Comparison of ENCODE assay signal across 34 cellular contexts in genomic region chr2:47262657-47263056, GRCh38.
"Had no signal": no experiment of that assay in that cellular context is flagged by ENCODE, and none has a peak within 500 bp of the region (broad histone marks: within the 10 kb centered on the region; RNA-seq: fewer than 3 reads in every experiment).

No MANE protein-coding gene starts in this region.

- H3K27me3 ChIP-seq: adrenal gland, body of pancreas, brain microvascular endothelial cell, breast epithelium had no signal

- H3K9me3 ChIP-seq: adrenal gland, body of pancreas, breast epithelium had no signal

- H3K4me3 ChIP-seq: adrenal gland, body of pancreas, breast epithelium had no signal

- DNase-seq: activated B cell treated with CpG ODN at 0.5 μM for 24 hours; activated CD4-positive, alpha-beta memory T cell treated with anti-CD3 and anti-CD28 coated beads for 36 hours; activated CD4-positive, alpha-beta T cell treated with anti-CD3 and anti-CD28 coated beads for 4 hours; activated CD4-positive, alpha-beta T cell treated with anti-CD3 and anti-CD28 coated beads, Interleukin-2, amount 10 ng/mL, durations not matched to agents 24 days and 14 days; activated CD4-positive, alpha-beta T cell treated with anti-CD3 and anti-CD28 coated beads, Interleukin-2, amount 50 U/mL, for 1 hour; activated CD4-positive, alpha-beta T cell treated with anti-CD3 and anti-CD28 coated beads, Interleukin-2, amount 50 U/mL, for 4 hours; activated CD4-positive, CD25-positive, alpha-beta regulatory T cell treated with anti-CD3 and anti-CD28 coated beads, Interleukin-2, amount 50 U/mL, for 72 hours; activated CD8-positive, alpha-beta memory T cell treated with anti-CD3 and anti-CD28 coated beads, Interleukin-2, amount 50 U/mL, for 4 hours; activated CD8-positive, alpha-beta T cell treated with anti-CD3 and anti-CD28 coated beads for 36 hours; activated effector memory CD4-positive, alpha-beta T cell treated with anti-CD3 and anti-CD28 coated beads, Interleukin-2, amount 50 U/mL, for 16 hours; activated gamma-delta T cell treated with Interleukin-2 at 50 U/mL for 16 hours; activated naive CD4-positive, alpha-beta T cell; activated naive CD4-positive, alpha-beta T cell treated with anti-CD3 and anti-CD28 coated beads for 36 hours; activated naive CD4-positive, alpha-beta T cell treated with anti-CD3 and anti-CD28 coated beads, Interleukin-2, amount 50 U/mL, for 16 hours; activated naive CD8-positive, alpha-beta T cell treated with anti-CD3 and anti-CD28 coated beads for 36 hours; activated T-cell treated with anti-CD3 and anti-CD28 coated beads for 4 hours; activated T-cell treated with anti-CD3 and anti-CD28 coated beads, Interleukin-2, amount 50 U/mL, for 1 hour; activated T-cell treated with anti-CD3 and anti-CD28 coated beads, Interleukin-2, amount 50 U/mL, for 4 hours; activated T-cell treated with anti-CD3 and anti-CD28 coated beads, Interleukin-2, amount 50 U/mL, for 72 hours; adrenal gland; amniotic stem cell; aorta; body of pancreas; brain microvascular endothelial cell; cerebellar nuclear complex; T-helper 1 cell; T-helper 2 cell; T-helper 9 cell had no signal

- H3K36me3 ChIP-seq: adrenal gland, brain microvascular endothelial cell, breast epithelium had no signal

- H3K4me1 ChIP-seq: adrenal gland, body of pancreas, breast epithelium had no signal

- ATAC-seq: activated CD8-positive, alpha-beta T cell treated with anti-CD3 and anti-CD28 coated beads for 36 hours; activated naive CD4-positive, alpha-beta T cell treated with anti-CD3 and anti-CD28 coated beads, Interleukin-2, amount 50 U/mL, for 72 hours; activated T-cell treated with anti-CD3 and anti-CD28 coated beads, Interleukin-2, amount 50 U/mL, for 4 hours; activated T-cell treated with anti-CD3 and anti-CD28 coated beads, Interleukin-2, amount 50 U/mL, for 72 hours; activated T-helper 17 cell treated with anti-CD3 and anti-CD28 coated beads, Interleukin-2, amount 50 U/mL, for 72 hours; body of pancreas had no signal

- H3K27ac ChIP-seq: adrenal gland, body of pancreas, brain microvascular endothelial cell, breast epithelium, VCaP had no signal

- FAIRE-seq: astrocyte, TTC549 had no signal
